ENCODE assay signal across 33 cellular contexts in genomic region chr5:8098044-8098443, GRCh38.
"Had no signal": no experiment of that assay in that cellular context is flagged by ENCODE, and none has a peak within 500 bp of the region (broad histone marks: within the 10 kb centered on the region; RNA-seq: fewer than 3 reads in every experiment).

No MANE protein-coding gene starts in this region.

- H3K27me3 ChIP-seq: adrenal gland, body of pancreas, colonic mucosa, esophagus squamous epithelium, heart left ventricle had no signal

- H3K36me3 ChIP-seq: adrenal gland, colonic mucosa, esophagus squamous epithelium, heart left ventricle had no signal

- H3K4me3 ChIP-seq: adrenal gland, body of pancreas, colonic mucosa, esophagus squamous epithelium, heart left ventricle had no signal

- ATAC-seq: activated CD4-positive, alpha-beta T cell treated with anti-CD3 and anti-CD28 coated beads for 36 hours; activated CD8-positive, alpha-beta memory T cell treated with anti-CD3 and anti-CD28 coated beads, Interleukin-2, amount 10 ng/mL, durations not matched to agents 7 days and 5 days; activated CD8-positive, alpha-beta T cell treated with anti-CD3 and anti-CD28 coated beads, Interleukin-2, amount 10 ng/mL, durations not matched to agents 7 days and 5 days; activated naive CD8-positive, alpha-beta T cell treated with anti-CD3 and anti-CD28 coated beads, Interleukin-2, amount 50 U/mL, for 24 hours; body of pancreas; T-cell; T-helper 17 cell had no signal

- H3K27me3 Mint-ChIP-seq: activated CD4-positive, alpha-beta memory T cell treated with anti-CD3 and anti-CD28 coated beads for 36 hours; activated CD4-positive, alpha-beta T cell treated with anti-CD3 and anti-CD28 coated beads for 36 hours; activated CD4-positive, alpha-beta T cell treated with anti-CD3 and anti-CD28 coated beads, Interleukin-2, amount 10 ng/mL, durations not matched to agents 24 days and 14 days; activated CD8-positive, alpha-beta memory T cell treated with anti-CD3 and anti-CD28 coated beads, Interleukin-2, amount 10 ng/mL, durations not matched to agents 7 days and 5 days; activated naive CD4-positive, alpha-beta T cell treated with anti-CD3 and anti-CD28 coated beads, Interleukin-2, amount 50 U/mL, for 24 hours; activated naive CD8-positive, alpha-beta T cell treated with anti-CD3 and anti-CD28 coated beads for 36 hours; activated naive CD8-positive, alpha-beta T cell treated with anti-CD3 and anti-CD28 coated beads, Interleukin-2, amount 50 U/mL, for 24 hours; T-cell; T-helper 17 cell had no signal

- H3K9me3 Mint-ChIP-seq: activated CD4-positive, alpha-beta memory T cell treated with anti-CD3 and anti-CD28 coated beads for 36 hours; activated naive CD4-positive, alpha-beta T cell treated with anti-CD3 and anti-CD28 coated beads, Interleukin-2, amount 50 U/mL, for 24 hours; activated T-helper 2 cell treated with anti-CD3 and anti-CD28 coated beads, Interferon-gamma antibody, Interleukin-2, Interleukin-4, amounts not matched to agents 10 μg/mL and 5 μg/mL and 100 μg/mL, durations not matched to agents 14 hours and 24 hours and 36 hours had no signal

- H3K36me3 Mint-ChIP-seq: activated CD4-positive, alpha-beta memory T cell treated with anti-CD3 and anti-CD28 coated beads for 36 hours; activated CD8-positive, alpha-beta memory T cell treated with anti-CD3 and anti-CD28 coated beads, Interleukin-2, amount 10 ng/mL, durations not matched to agents 7 days and 5 days; activated naive CD4-positive, alpha-beta T cell treated with anti-CD3 and anti-CD28 coated beads, Interleukin-2, amount 50 U/mL, for 24 hours; activated naive CD8-positive, alpha-beta T cell treated with anti-CD3 and anti-CD28 coated beads for 36 hours; T-cell had no signal

- H3K4me1 ChIP-seq: adrenal gland, body of pancreas, colonic mucosa, esophagus squamous epithelium, heart left ventricle had no signal

- H3K4me1 Mint-ChIP-seq: activated CD4-positive, alpha-beta T cell treated with anti-CD3 and anti-CD28 coated beads for 36 hours; activated CD4-positive, alpha-beta T cell treated with anti-CD3 and anti-CD28 coated beads, Interleukin-2, amount 10 ng/mL, durations not matched to agents 24 days and 14 days; activated CD8-positive, alpha-beta memory T cell treated with anti-CD3 and anti-CD28 coated beads, Interleukin-2, amount 10 ng/mL, durations not matched to agents 7 days and 5 days; activated naive CD4-positive, alpha-beta T cell treated with anti-CD3 and anti-CD28 coated beads, Interleukin-2, amount 50 U/mL, for 24 hours; activated naive CD8-positive, alpha-beta T cell treated with anti-CD3 and anti-CD28 coated beads for 36 hours; activated naive CD8-positive, alpha-beta T cell treated with anti-CD3 and anti-CD28 coated beads, Interleukin-2, amount 50 U/mL, for 24 hours; T-cell; T-helper 17 cell had no signal

- H3K9me3 ChIP-seq: adrenal gland, body of pancreas, colonic mucosa, esophagus squamous epithelium had no signal

- DNase-seq: activated CD4-positive, alpha-beta memory T cell treated with anti-CD3 and anti-CD28 coated beads for 36 hours; activated CD4-positive, alpha-beta T cell treated with anti-CD3 and anti-CD28 coated beads for 36 hours; activated CD4-positive, alpha-beta T cell treated with anti-CD3 and anti-CD28 coated beads, Interleukin-2, amount 10 ng/mL, durations not matched to agents 24 days and 14 days; activated CD4-positive, CD25-positive, alpha-beta regulatory T cell; activated CD4-positive, CD25-positive, alpha-beta regulatory T cell treated with anti-CD3 and anti-CD28 coated beads, Interleukin-2, amount 50 U/mL, for 72 hours; activated CD8-positive, alpha-beta memory T cell treated with anti-CD3 and anti-CD28 coated beads, Interleukin-2, amount 10 ng/mL, durations not matched to agents 7 days and 5 days; activated CD8-positive, alpha-beta memory T cell treated with anti-CD3 and anti-CD28 coated beads, Interleukin-2, amount 50 U/mL, for 4 hours; activated CD8-positive, alpha-beta T cell treated with anti-CD3 and anti-CD28 coated beads, Interleukin-2, amount 10 ng/mL, durations not matched to agents 7 days and 5 days; activated effector memory CD4-positive, alpha-beta T cell treated with anti-CD3 and anti-CD28 coated beads, Interleukin-2, amount 50 U/mL, for 16 hours; activated naive CD4-positive, alpha-beta T cell treated with anti-CD3 and anti-CD28 coated beads for 36 hours; activated naive CD8-positive, alpha-beta T cell treated with anti-CD3 and anti-CD28 coated beads for 36 hours; activated naive CD8-positive, alpha-beta T cell treated with anti-CD3 and anti-CD28 coated beads, Interleukin-2, amount 50 U/mL, for 24 hours; activated T-cell treated with anti-CD3 and anti-CD28 coated beads, Interleukin-2, amount 50 U/mL, for 1 hour; activated T-cell treated with anti-CD3 and anti-CD28 coated beads, Interleukin-2, amount 50 U/mL, for 48 hours; adrenal gland; amygdala; aorta; body of pancreas; central memory CD4-positive, alpha-beta T cell; cerebellar nuclear complex; colonic mucosa; effector CD8-positive, alpha-beta T cell; esophagus squamous epithelium; foreskin fibroblast; heart left ventricle; T-cell; T-helper 17 cell; T1000 had no signal

- H3K27ac Mint-ChIP-seq: activated CD4-positive, alpha-beta memory T cell treated with anti-CD3 and anti-CD28 coated beads for 36 hours; activated CD4-positive, alpha-beta T cell treated with anti-CD3 and anti-CD28 coated beads for 36 hours; activated CD4-positive, alpha-beta T cell treated with anti-CD3 and anti-CD28 coated beads, Interleukin-2, amount 10 ng/mL, durations not matched to agents 24 days and 14 days; activated CD8-positive, alpha-beta memory T cell treated with anti-CD3 and anti-CD28 coated beads, Interleukin-2, amount 10 ng/mL, durations not matched to agents 7 days and 5 days; activated CD8-positive, alpha-beta T cell treated with anti-CD3 and anti-CD28 coated beads, Interleukin-2, amount 10 ng/mL, durations not matched to agents 7 days and 5 days; activated naive CD4-positive, alpha-beta T cell treated with anti-CD3 and anti-CD28 coated beads for 36 hours; activated naive CD4-positive, alpha-beta T cell treated with anti-CD3 and anti-CD28 coated beads, Interleukin-2, amount 50 U/mL, for 24 hours; activated naive CD8-positive, alpha-beta T cell treated with anti-CD3 and anti-CD28 coated beads for 36 hours; activated naive CD8-positive, alpha-beta T cell treated with anti-CD3 and anti-CD28 coated beads, Interleukin-2, amount 50 U/mL, for 24 hours; activated T-helper 1 cell treated with anti-CD3 and anti-CD28 coated beads, Interleukin-12 subunit alpha, Interleukin-12 subunit beta, Interleukin-2, Interleukin-4 antibody, amounts not matched to agents 30 ng/mL and 10 ng/mL and 1 ng/mL, durations not matched to agents 14 hours and 24 hours and 36 hours; activated T-helper 2 cell treated with anti-CD3 and anti-CD28 coated beads, Interferon-gamma antibody, Interleukin-2, Interleukin-4, amounts not matched to agents 10 μg/mL and 5 μg/mL and 100 μg/mL, durations not matched to agents 14 hours and 24 hours and 36 hours; T-cell; T-helper 17 cell; T-helper 2 cell treated with Interferon-gamma antibody and Interleukin-4, amounts not matched to agents 5 μg/mL and 100 μg/mL, for 36 hours had no signal

- H3K4me3 Mint-ChIP-seq: activated CD4-positive, alpha-beta memory T cell treated with anti-CD3 and anti-CD28 coated beads for 36 hours; activated CD4-positive, alpha-beta T cell treated with anti-CD3 and anti-CD28 coated beads for 36 hours; activated CD4-positive, alpha-beta T cell treated with anti-CD3 and anti-CD28 coated beads, Interleukin-2, amount 10 ng/mL, durations not matched to agents 24 days and 14 days; activated CD8-positive, alpha-beta memory T cell treated with anti-CD3 and anti-CD28 coated beads, Interleukin-2, amount 10 ng/mL, durations not matched to agents 7 days and 5 days; activated CD8-positive, alpha-beta T cell treated with anti-CD3 and anti-CD28 coated beads, Interleukin-2, amount 10 ng/mL, durations not matched to agents 7 days and 5 days; activated naive CD4-positive, alpha-beta T cell treated with anti-CD3 and anti-CD28 coated beads for 36 hours; activated naive CD4-positive, alpha-beta T cell treated with anti-CD3 and anti-CD28 coated beads, Interleukin-2, amount 50 U/mL, for 24 hours; activated naive CD8-positive, alpha-beta T cell treated with anti-CD3 and anti-CD28 coated beads for 36 hours; activated naive CD8-positive, alpha-beta T cell treated with anti-CD3 and anti-CD28 coated beads, Interleukin-2, amount 50 U/mL, for 24 hours; activated T-helper 1 cell treated with anti-CD3 and anti-CD28 coated beads, Interleukin-12 subunit alpha, Interleukin-12 subunit beta, Interleukin-2, Interleukin-4 antibody, amounts not matched to agents 30 ng/mL and 10 ng/mL and 1 ng/mL, durations not matched to agents 14 hours and 24 hours and 36 hours; T-cell; T-helper 17 cell; T-helper 2 cell treated with Interferon-gamma antibody and Interleukin-4, amounts not matched to agents 5 μg/mL and 100 μg/mL, for 36 hours had no signal

- H3K27ac ChIP-seq: adrenal gland, body of pancreas, colonic mucosa, epithelial cell of prostate, esophagus squamous epithelium, heart left ventricle had no signal
